8 cellular contexts compared by ENCODE assay signal in the genomic region with DNA sequence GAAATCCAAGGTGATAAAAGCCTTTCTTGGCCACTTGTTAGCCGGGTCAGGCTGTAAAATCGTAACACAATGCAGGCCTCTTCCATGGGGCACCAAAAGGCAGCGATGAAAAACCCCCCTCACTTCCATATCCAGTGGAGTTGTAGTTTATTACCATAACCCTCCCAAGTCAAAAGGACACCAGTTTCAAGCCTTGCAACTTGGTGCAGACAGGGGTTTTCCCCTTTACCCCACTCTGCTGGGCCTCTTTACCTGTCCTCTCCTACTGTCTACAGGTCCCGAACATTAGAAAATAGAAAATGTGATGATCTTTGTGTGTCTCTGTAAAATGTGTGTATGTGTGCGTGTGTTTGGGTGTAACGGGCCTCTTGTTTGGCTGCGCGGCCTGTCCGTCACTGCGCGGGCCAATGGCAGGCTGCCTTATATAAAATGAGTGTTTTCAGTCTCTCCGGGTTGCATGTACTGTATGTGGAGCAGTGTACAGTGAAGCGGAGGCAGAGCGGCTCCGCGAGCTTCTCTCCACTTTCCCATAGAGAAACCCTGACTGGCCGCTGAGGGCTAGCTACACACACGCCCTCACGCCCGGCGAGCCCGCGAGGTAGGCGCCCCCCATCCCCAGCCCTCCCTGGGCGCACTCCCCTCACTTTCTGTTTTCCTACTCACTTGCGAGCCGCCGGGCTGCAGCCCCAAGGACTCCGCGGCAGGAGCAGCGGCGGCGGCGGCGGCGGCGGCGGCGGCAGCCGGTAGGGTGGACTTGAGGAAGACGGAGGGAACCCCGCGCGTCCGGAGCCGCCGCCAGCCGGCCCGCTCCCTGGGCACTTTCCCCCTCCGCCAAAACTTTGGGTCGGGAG. TPM values are rescaled to one million over a fixed set of nuclear protein-coding genes. Genes with fewer than 3 reads are reported as not detected.
A peak's percentile ranks its signal among the peaks of the same experiment; 100 is the strongest.
DNase-seq lines count a peak whose midpoint lies in the region; ATAC-seq and TF ChIP-seq lines count a peak whose summit lies in the region.

A gene (plus strand): TSS at position 453 of the 851 bp plus-strand sequence. CDS start 187,499 bp downstream, outside the sequence.

- ATAC-seq in GM18499 (IDR thresholded peaks at IDR 0.05; ENCODE audit: insufficient read depth, unreplicated experiment) (peak; percentile 97), HG02943 (IDR thresholded peaks at IDR 0.05; ENCODE audit: low read depth, unreplicated experiment) (peak; percentile 92), upper lobe of right lung (peak; percentile 95)

- H3K27me3 ChIP-seq in left ventricle myocardium inferior (ENCODE audit: low read depth) (no peaks in the 10 kb centered on the region), upper lobe of right lung (no peaks in the 10 kb centered on the region)

- DNase-seq in NCI-H187 (lab: John Stamatoyannopoulos, UW) (peak; percentile 70 to 91), T-helper 2 cell (peak; percentile 75 to 98 (median 86)), amygdala (lab: John Stamatoyannopoulos, UW) (peak; percentile 55 to 98 (median 88)), left ventricle myocardium inferior (peak; percentile 95), progenitor cell of endocrine pancreas (ENCODE audit: low spot score, unreplicated experiment) (peak; percentile 83), upper lobe of right lung (peak; percentile 94)

- H3K36me3 Mint-ChIP-seq in progenitor cell of endocrine pancreas (ENCODE audit: insufficient read depth) = peaks cover 1% of the 10 kb centered on the region

- H3K27ac Mint-ChIP-seq in progenitor cell of endocrine pancreas = peak within 1 kb of the TSS; percentile 98

- intact Hi-C loops in left ventricle myocardium inferior (cut with micrococcal nuclease) = no loop called here
- intact Hi-C loops in upper lobe of right lung (cut with DNase I) = no loop called here

- H3K27ac ChIP-seq in left ventricle myocardium inferior (replicated peaks) = peak within 1 kb of the TSS; percentile 93
- H3K27ac ChIP-seq in upper lobe of right lung = peak within 1 kb of the TSS; percentile 91

- peaks cover 4% of the 10 kb centered on the region for H3K27me3 Mint-ChIP-seq in progenitor cell of endocrine pancreas

- H3K4me3 Mint-ChIP-seq in progenitor cell of endocrine pancreas (ENCODE audit: low read depth) = peak within 1 kb of the TSS; percentile 96

- no peaks in the 10 kb centered on the region for H3K9me3 Mint-ChIP-seq in progenitor cell of endocrine pancreas (ENCODE audit: low read depth)

- no peak for TF ChIP-seq CTCF in left ventricle myocardium inferior (IDR thresholded peaks at IDR 0.05; ENCODE audit: borderline replicate concordance)
- no peak for TF ChIP-seq CTCF in progenitor cell of endocrine pancreas (IDR thresholded peaks at IDR 0.05; ENCODE audit: unreplicated experiment)
- no peak for TF ChIP-seq CTCF in upper lobe of right lung (IDR thresholded peaks at IDR 0.05)

- H3K4me1 Mint-ChIP-seq in progenitor cell of endocrine pancreas (ENCODE audit: low read depth) = peaks cover 18% of the 10 kb centered on the region

- peak within 1 kb of the TSS; percentile 87 for H3K4me3 ChIP-seq in left ventricle myocardium inferior
- peak within 1 kb of the TSS; percentile 75 for H3K4me3 ChIP-seq in upper lobe of right lung

- H3K4me1 ChIP-seq in left ventricle myocardium inferior = peaks cover 41% of the 10 kb centered on the region
- peaks cover 8% of the 10 kb centered on the region for H3K4me1 ChIP-seq in upper lobe of right lung

- H3K9me3 ChIP-seq in left ventricle myocardium inferior (replicated peaks) (no peaks in the 10 kb centered on the region), upper lobe of right lung (no peaks in the 10 kb centered on the region)

- no peaks in the 10 kb centered on the region for H3K36me3 ChIP-seq in left ventricle myocardium inferior
- no peaks in the 10 kb centered on the region for H3K36me3 ChIP-seq in upper lobe of right lung

RNA-seq across cellular contexts. Expression of the gene that starts here (rescaled TPM):
- total RNA-seq in left ventricle myocardium inferior (41.3 TPM), progenitor cell of endocrine pancreas (54.1 and 61.2 TPM in 2 replicates), upper lobe of right lung (62.3 TPM)

Comparison
In these comparisons a context has a peak if more than half of its experiments do, and no peak if none do; other contexts are left out.
1. Peak in every context shown above with its lines: DNase-seq, ATAC-seq, H3K4me3 ChIP-seq and H3K27ac ChIP-seq.